ENCODE assay signal across 12 cellular contexts in genomic region chr16:46970089-46970488, GRCh38. TPM values are rescaled to one million over a fixed set of nuclear protein-coding genes. Genes with fewer than 3 reads are reported as not detected.
DNase-seq lines count a peak whose midpoint lies in the region; ATAC-seq and TF ChIP-seq lines count a peak whose summit lies in the region.
"Had no signal": no experiment of that assay in that cellular context is flagged by ENCODE, and none has a peak within 500 bp of the region (broad histone marks: within the 10 kb centered on the region; RNA-seq: fewer than 3 reads in every experiment).

No MANE protein-coding gene starts in this region.

- peak overlapping the region; percentile 57 for H3K4me3 Mint-ChIP-seq in activated naive CD8-positive, alpha-beta T cell
- peak overlapping the region; percentile 31 for H3K4me3 Mint-ChIP-seq in type B pancreatic cell

- peaks cover 7% of the 10 kb centered on the region for H3K36me3 Mint-ChIP-seq in activated naive CD8-positive, alpha-beta T cell
- H3K36me3 Mint-ChIP-seq in type B pancreatic cell = peaks cover 16% of the 10 kb centered on the region

- ATAC-seq in Right ventricle myocardium inferior (peak; percentile 64), left lobe of liver (peak; percentile 70)

- H3K4me1 Mint-ChIP-seq in activated naive CD8-positive, alpha-beta T cell (ENCODE audit: low read depth) = peaks cover 60% of the 10 kb centered on the region
- peaks cover 17% of the 10 kb centered on the region for H3K4me1 Mint-ChIP-seq in type B pancreatic cell (ENCODE audit: unreplicated experiment)

- H3K27ac Mint-ChIP-seq in activated naive CD8-positive, alpha-beta T cell = peak overlapping the region; percentile 23
- no peak overlapping the region for H3K27ac Mint-ChIP-seq in type B pancreatic cell

- DNase-seq in Right ventricle myocardium inferior (ENCODE audit: missing footprints) (no peak), cardiac septum (ENCODE audit: low spot score) (no peak), left lobe of liver (ENCODE audit: low spot score) (peak; percentile 86), type B pancreatic cell (ENCODE audit: extremely low spot score, unreplicated experiment) (no peak), cortex of kidney (lab: John Stamatoyannopoulos, UW) (no peak), HuH-7.5 (ENCODE audit: low spot score) (no peak), NCI-H2107 (lab: John Stamatoyannopoulos, UW) (no peak)
- DNase-seq: cerebellar nuclear complex, mesendoderm, NCI-H446, PC-9 had no signal

- H3K27me3 Mint-ChIP-seq in activated naive CD8-positive, alpha-beta T cell = no peaks in the 10 kb centered on the region
- H3K27me3 Mint-ChIP-seq in type B pancreatic cell = no peaks in the 10 kb centered on the region

- TF ChIP-seq CTCF in type B pancreatic cell (conservative IDR thresholded peaks at IDR 0.05) = no peak

- intact Hi-C loops in Right ventricle myocardium inferior (cut with DNase I) (no loop called here), cardiac septum (cut with DNase I) (no loop called here)

- H3K9me3 Mint-ChIP-seq in activated naive CD8-positive, alpha-beta T cell (ENCODE audit: low read depth) = no peaks in the 10 kb centered on the region
- H3K9me3 Mint-ChIP-seq in type B pancreatic cell = no peaks in the 10 kb centered on the region

RNA-seq across cellular contexts. Expression of gene DNAJA2, which starts 3.4 kb away (rescaled TPM):
- total RNA-seq in Right ventricle myocardium inferior (86.3 TPM), cardiac septum (80.6 TPM), left lobe of liver (33.1 TPM), type B pancreatic cell (ENCODE audit: low replicate concordance) (63.4 and 73.5 TPM in 2 replicates)
